Comparison of ENCODE assay signal across 8 cellular contexts in the genomic region with DNA sequence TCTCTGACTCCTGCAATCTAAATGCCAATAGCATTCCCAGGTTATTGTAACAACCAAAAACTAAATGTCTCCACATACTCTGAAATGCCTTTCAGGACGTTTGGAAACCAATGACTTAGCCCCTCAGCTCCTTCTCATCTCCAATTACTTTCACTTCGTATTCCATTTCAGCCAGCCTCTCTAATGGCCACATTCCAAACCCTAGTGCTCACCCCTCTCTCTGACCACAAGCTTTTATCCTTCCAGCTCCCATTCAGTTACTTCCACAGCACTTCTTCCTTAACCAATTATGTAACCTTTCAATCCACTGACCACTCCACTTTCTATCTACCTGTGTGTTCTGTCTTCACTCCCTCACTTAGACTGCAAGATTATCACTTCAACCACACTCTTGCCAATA. TPM values are rescaled to one million over a fixed set of nuclear protein-coding genes. Genes with fewer than 3 reads are reported as not detected.
DNase-seq lines count a peak whose midpoint lies in the region; ATAC-seq, FAIRE-seq and TF ChIP-seq lines count a peak whose summit lies in the region.

No MANE protein-coding gene starts in this region.

- FAIRE-seq in GM12892 (lab: Jason Lieb, UNC) = no peak

- no peaks in the 10 kb centered on the region for H3K9me3 ChIP-seq in RWPE2 (ENCODE audit: severe bottlenecking)
- H3K9me3 ChIP-seq in esophagus squamous epithelium = no peaks in the 10 kb centered on the region

- TF ChIP-seq CTCF in RWPE2 (IDR thresholded peaks at IDR 0.05; ENCODE audit: poor library complexity, severe bottlenecking) = no peak
- TF ChIP-seq CTCF in fibroblast of pulmonary artery (IDR thresholded peaks at IDR 0.05; ENCODE audit: low read length, missing control alignments) = no peak
- no peak for TF ChIP-seq CTCF in esophagus squamous epithelium (IDR thresholded peaks at IDR 0.05)

- H3K4me3 ChIP-seq in RWPE2 (ENCODE audit: severe bottlenecking) = no peak overlapping the region
- peak overlapping the region; percentile 43 for H3K4me3 ChIP-seq in fibroblast of pulmonary artery (replicated peaks; ENCODE audit: low read depth, low read length)
- H3K4me3 ChIP-seq in esophagus squamous epithelium = no peak overlapping the region

- TF ChIP-seq POLR2A in esophagus squamous epithelium (IDR thresholded peaks at IDR 0.05) = no peak
- TF ChIP-seq POLR2A in GM12892 (IDR thresholded peaks at IDR 0.05; ENCODE audit: low read depth, low read length) = no peak

- no peaks in the 10 kb centered on the region for H3K27me3 ChIP-seq in RWPE2 (ENCODE audit: insufficient read depth, poor library complexity, severe bottlenecking)
- no peaks in the 10 kb centered on the region for H3K27me3 ChIP-seq in esophagus squamous epithelium

- H3K27ac ChIP-seq in RWPE2 (ENCODE audit: poor library complexity, severe bottlenecking) (peak overlapping the region; percentile 4), esophagus squamous epithelium (no peak overlapping the region)

- intact Hi-C loops in esophagus squamous epithelium (cut with DNase I) = no loop called here

- H3K4me1 ChIP-seq in RWPE2 (ENCODE audit: insufficient read depth, poor library complexity, severe bottlenecking) (peaks cover 12% of the 10 kb centered on the region), esophagus squamous epithelium (peaks cover 3 to 25% (median 18%) of the 10 kb centered on the region in 3 donors)

- peak; percentile 76 for ATAC-seq in RWPE2 (ENCODE audit: low read depth)
- no peak for ATAC-seq in HG03571 (IDR thresholded peaks at IDR 0.05; ENCODE audit: unreplicated experiment)

- H3K36me3 ChIP-seq in RWPE2 (ENCODE audit: low read depth) (peaks cover 76% of the 10 kb centered on the region), esophagus squamous epithelium (peaks cover 0 to 72% (median 7%) of the 10 kb centered on the region in 3 donors)

- 50 to 69% methylated on average over 2 of the region's 2 CpGs for WGBS in esophagus squamous epithelium, 2 donors

- peak; percentile 92 for DNase-seq in A172 (ENCODE audit: low spot score)
- peak; percentile 79 for DNase-seq in GM04503 (ENCODE audit: low read depth)
- DNase-seq in RWPE2 (ENCODE audit: low spot score) = no peak
- peak; percentile 85 for DNase-seq in fibroblast of pulmonary artery (ENCODE audit: low read depth)
- DNase-seq in esophagus squamous epithelium (lab: John Stamatoyannopoulos, UW) = no peak
- no peak for DNase-seq in GM12892 (ENCODE audit: insufficient read length)
- no peak for DNase-seq in HuH-7.5 (ENCODE audit: low spot score)

RNA-seq across cellular contexts. Expression of gene NOC3L, which starts 4.3 kb away (rescaled TPM):
- 46.5 and 63.7 TPM in 2 replicates for total RNA-seq in A172 (2014; rRNA removed; shearing (Covaris generic))
- total RNA-seq in esophagus squamous epithelium = 10 to 100 TPM; 11.3 to 24.8 (median 18.5) TPM
- 32.3 TPM for polyA plus RNA-seq in GM12892 (2012; ENCODE audit: missing spikeins)

RNA-seq across cellular contexts. Expression of gene TBC1D12, which starts 43.9 kb away (rescaled TPM):
- 11.4 and 17.4 TPM in 2 replicates for total RNA-seq in A172 (2014; rRNA removed; shearing (Covaris generic))
- total RNA-seq in esophagus squamous epithelium = 10 to 100 TPM in 1 of 4 donors, 1 to 10 TPM in 3; 5.2 to 13.5 (median 7.0) TPM
- 4.9 TPM for polyA plus RNA-seq in GM12892 (2012; ENCODE audit: missing spikeins)

Comparison
In these comparisons a context has a peak if more than half of its experiments do, and no peak if none do; other contexts are left out.
1. DNase-seq: peak in A172 (single experiment), GM04503 (single experiment) and fibroblast of pulmonary artery (single experiment); none in RWPE2 (single experiment), esophagus squamous epithelium (single experiment), GM12892 (single experiment) and HuH-7.5 (single experiment).